In the genomic region with DNA sequence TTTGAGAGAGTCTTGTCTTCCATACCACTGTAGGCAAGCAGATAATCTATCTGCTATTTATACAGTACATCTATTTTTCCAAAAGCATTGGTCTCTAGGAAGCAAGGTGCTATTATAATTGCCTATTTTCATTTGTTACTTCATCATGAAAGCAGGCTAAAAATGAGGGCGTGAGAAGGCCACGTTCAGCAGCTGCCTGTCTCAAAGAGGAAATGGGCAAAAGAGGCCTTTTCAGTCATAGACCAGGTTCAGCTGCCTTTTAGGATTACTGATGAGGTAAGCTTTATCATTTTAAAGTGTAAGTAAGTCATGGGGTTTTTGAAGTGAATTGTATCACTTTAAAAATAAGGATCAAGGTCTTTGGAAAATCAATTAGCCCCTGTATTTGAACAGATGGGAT, we compare ENCODE assay signal across 14 cellular contexts.
"Had no signal": no experiment of that assay in that cellular context is flagged by ENCODE, and none has a peak within 500 bp of the region (broad histone marks: within the 10 kb centered on the region; RNA-seq: fewer than 3 reads in every experiment).

No MANE protein-coding gene starts in this region.

- DNase-seq: dorsolateral prefrontal cortex; effector CD4-positive, alpha-beta T cell; gastrocnemius medialis; head of caudate nucleus; kidney; right lobe of liver; stimulated activated CD4-positive, alpha-beta T cell treated with anti-CD3 and anti-CD28 coated beads, Interleukin-12 subunit alpha, Interleukin-12 subunit beta, amount 100 ng/mL, for 4 hours; stimulated activated CD4-positive, alpha-beta T cell treated with anti-CD3 and anti-CD28 coated beads, Interleukin-1b, Interleukin-23, amount 100 ng/mL, for 48 hours; stimulated activated CD4-positive, alpha-beta T cell treated with anti-CD3 and anti-CD28 coated beads, Interleukin-4, amount 100 ng/mL, for 1 hour; stimulated activated naive CD4-positive, alpha-beta T cell treated with Interleukin-2 at 50 U/mL for 16 hours; stomach; thyroid gland had no signal

- H3K4me3 ChIP-seq: dorsolateral prefrontal cortex, gastrocnemius medialis, lung, right lobe of liver, smooth muscle cell, stomach, thyroid gland had no signal
